In the genomic region with DNA sequence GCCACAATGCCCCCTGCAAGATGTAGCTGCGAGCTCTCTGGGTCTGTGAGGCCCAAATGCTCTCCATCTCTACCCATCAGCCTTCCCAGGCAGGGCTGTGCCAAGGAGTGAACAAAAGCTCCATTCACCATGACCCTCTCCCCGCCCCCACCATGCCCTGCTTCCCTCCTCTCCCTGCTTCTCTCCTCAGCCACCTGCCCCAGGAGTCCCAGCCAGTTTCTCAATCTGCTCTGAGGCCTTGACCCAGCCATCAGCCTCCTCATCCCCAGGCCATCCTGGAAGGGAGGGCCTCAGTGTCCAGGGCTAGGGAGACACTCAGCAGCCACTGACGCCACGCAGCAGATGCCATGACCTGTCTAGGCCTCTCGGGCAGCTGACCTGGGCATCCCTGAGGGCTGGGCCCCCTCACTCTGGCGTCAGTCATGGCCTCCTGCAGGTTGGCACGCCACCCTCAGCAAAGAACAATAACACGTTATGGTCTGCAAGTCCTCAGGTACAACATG, we compare ENCODE assay signal across 1 cellular context.
TF ChIP-seq lines count a peak whose summit lies in the region.

No MANE protein-coding gene starts in this region.

TF ChIP-seq in H1, 55 proteins besides CTCF, POLR2A, EP300 and RAD21:
- TF ChIP-seq BCL11A (IDR thresholded peaks at IDR 0.05; ENCODE audit: low read depth in 2 of 2, low read length in 2 of 2) = no peak
- no peak for TF ChIP-seq SP4 (IDR thresholded peaks at IDR 0.05; ENCODE audit: low read length)
- no peak for TF ChIP-seq SAP30 (IDR thresholded peaks at IDR 0.05; ENCODE audit: insufficient read depth, insufficient replicate concordance, low read length)
- TF ChIP-seq JUND (IDR thresholded peaks at IDR 0.05; ENCODE audit: low read length) = no peak
- no peak for TF ChIP-seq HDAC6 (IDR thresholded peaks at IDR 0.05; ENCODE audit: low read depth, low read length)
TF ChIP-seq in H1: peak in this region for 0.
